In genomic region chr1:35851175-35851869, GRCh38 we compare ENCODE assay signal across 15 cellular contexts. TPM values are rescaled to one million over a fixed set of nuclear protein-coding genes. Genes with fewer than 3 reads are reported as not detected.
A peak's percentile ranks its signal among the peaks of the same experiment; 100 is the strongest.
DNase-seq lines count a peak whose midpoint lies in the region; ATAC-seq and TF ChIP-seq lines count a peak whose summit lies in the region.
"Had no signal": no experiment of that assay in that cellular context is flagged by ENCODE, and none has a peak within 500 bp of the region (broad histone marks: within the 10 kb centered on the region; RNA-seq: fewer than 3 reads in every experiment).

No MANE protein-coding gene starts in this region.

- no peak overlapping the region for H3K4me3 Mint-ChIP-seq in stimulated activated effector memory CD8-positive, alpha-beta T cell treated with anti-CD3 and anti-CD28 coated beads, Interleukin-12 subunit alpha, Interleukin-12 subunit beta, amount 100 ng/mL, for 72 hours
- H3K4me3 Mint-ChIP-seq: CD14-positive monocyte; stimulated activated naive CD8-positive, alpha-beta T cell treated with anti-CD3 and anti-CD28 coated beads, Interleukin-15, Interleukin-2, amounts not matched to agents 100 ng/mL and 50 ng/mL, for 24 hours had no signal

- TF ChIP-seq CTCF in BJ (IDR thresholded peaks at IDR 0.05; ENCODE audit: insufficient read depth, low read depth, low read length) = no peak

- peaks cover 69% of the 10 kb centered on the region for H3K36me3 Mint-ChIP-seq in stimulated activated effector memory CD8-positive, alpha-beta T cell treated with anti-CD3 and anti-CD28 coated beads, Interleukin-12 subunit alpha, Interleukin-12 subunit beta, amount 100 ng/mL, for 72 hours

- CTCF ChIA-PET in BJ (lab: Yijun Ruan, JAX) = interaction anchor here (1.3 kb wide), 1 partner anchor 9 kb away, joined by 3 read pairs; no protein-coding TSS in a partner anchor

- peak overlapping the region; percentile 65 for H3K27ac ChIP-seq in cingulate gyrus (ENCODE audit: low read depth, low read length)

- DNase-seq in BJ (ENCODE audit: low read depth) = peak; percentile 59
- peak; percentile 12 to 72 for DNase-seq in hippocampal formation (lab: John Stamatoyannopoulos, UW)
- no peak for DNase-seq in stimulated activated effector memory CD8-positive, alpha-beta T cell treated with anti-CD3 and anti-CD28 coated beads, Interleukin-12 subunit alpha, Interleukin-12 subunit beta, amount 100 ng/mL, for 72 hours (ENCODE audit: low spot score in 2 of 2)
- no peak for DNase-seq in mesenteric fat pad (ENCODE audit: low spot score)
- no peak for DNase-seq in activated gamma-delta T cell (lab: John Stamatoyannopoulos, UW)
- DNase-seq: activated naive CD4-positive, alpha-beta T cell; effector CD8-positive, alpha-beta T cell; NCI-H1930; stimulated activated CD4-positive, alpha-beta T cell treated with anti-CD3 and anti-CD28 coated beads, Interleukin-2, amount 100 ng/mL, for 48 hours; T-helper 1 cell had no signal

- no peak for ATAC-seq in stimulated activated effector memory CD8-positive, alpha-beta T cell treated with anti-CD3 and anti-CD28 coated beads, Interleukin-12 subunit alpha, Interleukin-12 subunit beta, amount 100 ng/mL, for 72 hours
- ATAC-seq in HG03039 (IDR thresholded peaks at IDR 0.05; ENCODE audit: unreplicated experiment) (no peak), GM19463 (IDR thresholded peaks at IDR 0.05; ENCODE audit: unreplicated experiment) (no peak)

- no peaks in the 10 kb centered on the region for H3K4me1 Mint-ChIP-seq in stimulated activated effector memory CD8-positive, alpha-beta T cell treated with anti-CD3 and anti-CD28 coated beads, Interleukin-12 subunit alpha, Interleukin-12 subunit beta, amount 100 ng/mL, for 72 hours

- POLR2A ChIA-PET in BJ (lab: Charles Lee) = no interaction called here

- peaks cover 1% of the 10 kb centered on the region; the same call in 1 of the 2 replicates for H3K36me3 ChIP-seq in BJ (ENCODE audit: control insufficient read depth, insufficient read depth, low read length)

- no peak overlapping the region for H3K4me3 ChIP-seq in BJ (ENCODE audit: low read depth, low read length)

- no peaks in the 10 kb centered on the region for H3K9me3 Mint-ChIP-seq in stimulated activated effector memory CD8-positive, alpha-beta T cell treated with anti-CD3 and anti-CD28 coated beads, Interleukin-12 subunit alpha, Interleukin-12 subunit beta, amount 100 ng/mL, for 72 hours
- H3K9me3 Mint-ChIP-seq: CD14-positive monocyte; stimulated activated naive CD8-positive, alpha-beta T cell treated with anti-CD3 and anti-CD28 coated beads, Interleukin-15, Interleukin-2, amounts not matched to agents 100 ng/mL and 50 ng/mL, for 24 hours had no signal

- peak overlapping the region; percentile 3 for H3K27ac Mint-ChIP-seq in stimulated activated effector memory CD8-positive, alpha-beta T cell treated with anti-CD3 and anti-CD28 coated beads, Interleukin-12 subunit alpha, Interleukin-12 subunit beta, amount 100 ng/mL, for 72 hours
- H3K27ac Mint-ChIP-seq: stimulated activated naive CD8-positive, alpha-beta T cell treated with anti-CD3 and anti-CD28 coated beads, Interleukin-15, Interleukin-2, amounts not matched to agents 100 ng/mL and 50 ng/mL, for 24 hours had no signal

- no peaks in the 10 kb centered on the region for H3K27me3 ChIP-seq in BJ (ENCODE audit: control insufficient read depth, insufficient read depth, low read length)

RNA-seq across cellular contexts. Expression of gene AGO1, which starts 31.7 kb away (rescaled TPM):
- polyA plus RNA-seq in BJ (2011; rRNA removed) = 10.7 and 13.1 TPM in 2 replicates
- polyA minus RNA-seq in BJ (2011; rRNA and poly(A)+ RNA removed) = 36.1 and 36.7 TPM in 2 replicates
- total RNA-seq in mesenteric fat pad = 24.3 TPM

RNA-seq across cellular contexts. Expression of gene AGO4, which starts 43.5 kb away (rescaled TPM):
- polyA plus RNA-seq in BJ (2011; rRNA removed) = 8.9 and 9.5 TPM in 2 replicates
- 24.6 and 33.6 TPM in 2 replicates for polyA minus RNA-seq in BJ (2011; rRNA and poly(A)+ RNA removed)
- 18.5 TPM for total RNA-seq in mesenteric fat pad

Comparison
In these comparisons a context has a peak if more than half of its experiments do, and no peak if none do; other contexts are left out.
1. DNase-seq: peak in BJ (single experiment) and hippocampal formation (2 of 2); none in stimulated activated effector memory CD8-positive, alpha-beta T cell treated with anti-CD3 and anti-CD28 coated beads, Interleukin-12 subunit alpha, Interleukin-12 subunit beta, amount 100 ng/mL, for 72 hours (0 of 2), mesenteric fat pad (single experiment) and activated gamma-delta T cell (single experiment).